8 cellular contexts compared by ENCODE assay signal in genomic region chr16:67029249-67030096, GRCh38. TPM values are rescaled to one million over a fixed set of nuclear protein-coding genes. Genes with fewer than 3 reads are reported as not detected.
DNase-seq lines count a peak whose midpoint lies in the region; ATAC-seq and TF ChIP-seq lines count a peak whose summit lies in the region.

No MANE protein-coding gene starts in this region.

- peak overlapping the region; percentile 69 to 99 (median 96) for H3K27ac ChIP-seq in dorsolateral prefrontal cortex

- no peaks in the 10 kb centered on the region for H3K9me3 ChIP-seq in ES-I3 (ENCODE audit: control insufficient read depth, insufficient read depth, low read length)

- H3K36me3 ChIP-seq in ES-I3 (ENCODE audit: insufficient read depth, low read length), result no peaks in the 10 kb centered on the region

- peak overlapping the region; percentile 86 for H3K9ac ChIP-seq in ES-I3 (ENCODE audit: low read depth, low read length)

- DNase-seq in Kasumi-1 (lab: John Stamatoyannopoulos, UW) (peak; percentile 47 to 52), dorsolateral prefrontal cortex (peak in 7 of 10 donors; percentile 40 to 70 (median 52)), lower leg skin (ENCODE audit: low spot score in 2 of 2) (peak; percentile 39 to 93), SHP77 treated with DMSO at 0.1 percent for 48 hours (lab: John Stamatoyannopoulos, UW) (no peak)
- peak; percentile 39 for DNase-seq in activated CD4-positive, alpha-beta T cell treated with anti-CD3 and anti-CD28 coated beads, Interleukin-2, amount 50 U/mL, for 1 hour
- peak in 2 of 3 donors; percentile 17 to 46 for DNase-seq in stimulated activated CD4-positive, alpha-beta T cell treated with anti-CD3 and anti-CD28 coated beads, TNF-alpha, amount 100 ng/mL, for 1 hour (ENCODE audit: low read depth in 3 of 3, low spot score in 1 of 3)

- peaks cover 4% of the 10 kb centered on the region; the same call in 1 of the 2 replicates for H3K4me1 ChIP-seq in ES-I3 (ENCODE audit: insufficient read depth, low read length)

- TF ChIP-seq CTCF in dorsolateral prefrontal cortex (IDR thresholded peaks at IDR 0.05 in 54 of 56, conservative IDR thresholded peaks at IDR 0.05 in 2 of 56; ENCODE audit: low read depth in 1 of 56, partially characterized antibody in 56 of 56), result peak in 6 of 56 donors; percentile 1 to 36 (median 12)
- TF ChIP-seq CTCF in lower leg skin (IDR thresholded peaks at IDR 0.05), result no peak

- no peaks in the 10 kb centered on the region for H3K27me3 ChIP-seq in dorsolateral prefrontal cortex

- H3K4me3 ChIP-seq in dorsolateral prefrontal cortex, result peak overlapping the region; percentile 68 to 98 (median 88)
- H3K4me3 ChIP-seq in lower leg skin (ENCODE audit: low read depth, poor library complexity, severe bottlenecking), result peak overlapping the region; percentile 89

- 0% methylated on average over 74 to 113 of the region's 124 CpGs for WGBS in lower leg skin, 2 donors

- TF ChIP-seq POLR2A in lower leg skin (IDR thresholded peaks at IDR 0.05), result no peak

- ATAC-seq in GM21619 (IDR thresholded peaks at IDR 0.05; ENCODE audit: unreplicated experiment), result peak; percentile 42

- intact Hi-C loops in dorsolateral prefrontal cortex (cut with DNase I), result loop anchor here (1.0 to 10.0 kb wide), 5 partner anchors 15 to 135 kb away; partner anchors contain the start of gene PHAF1 (in 1 of the 2)
- intact Hi-C loops in lower leg skin (cut with DNase I; ENCODE audit: low total_unique reads), result no loop called here

RNA-seq across cellular contexts. Expression of gene CBFB, which starts 0.5 kb away (rescaled TPM):
- total RNA-seq in dorsolateral prefrontal cortex (10 to 100 TPM; 16.0 to 71.3 (median 36.7) TPM), lower leg skin (10 to 100 TPM; 42.4 to 76.3 (median 48.2) TPM)

RNA-seq across cellular contexts. Expression of gene CES4A, which starts 41.1 kb away (rescaled TPM):
- total RNA-seq in dorsolateral prefrontal cortex, result 100 to 1,000 TPM in 75 of 120 experiments, 10 to 100 TPM in 45; 46.0 to 216 (median 110) TPM
- total RNA-seq in lower leg skin, result 10 to 100 TPM; 43.6 to 95.8 (median 75.9) TPM
